ENCODE assay signal across 8 cellular contexts in genomic region chr1:44775930-44776748, GRCh38. TPM values are rescaled to one million over a fixed set of nuclear protein-coding genes. Genes with fewer than 3 reads are reported as not detected.
DNase-seq lines count a peak whose midpoint lies in the region; ATAC-seq and TF ChIP-seq lines count a peak whose summit lies in the region.

No MANE protein-coding gene starts in this region.

- 0% methylated on average over 3 of the region's 38 CpGs; no CpG with 5 or more reads in 1 of the 2 donors for WGBS in gastroesophageal sphincter (ENCODE audit: low coverage in 1 of 2), 2 donors

- peak overlapping the region; percentile 64 to 95 for H3K4me3 ChIP-seq in gastroesophageal sphincter

- ATAC-seq in activated T-cell treated with anti-CD3 and anti-CD28 coated beads, Interleukin-2, amount 50 U/mL, for 4 hours, result peak; percentile 4 to 9
- peak; percentile 1 for ATAC-seq in gastroesophageal sphincter

- TF ChIP-seq EP300 in gastroesophageal sphincter (IDR thresholded peaks at IDR 0.05), result no peak

- H3K36me3 Mint-ChIP-seq in IgD-negative memory B cell (peaks cover 7% of the 10 kb centered on the region), progenitor cell of endocrine pancreas (ENCODE audit: insufficient read depth) (peaks cover 23% of the 10 kb centered on the region)
- peaks cover 41% of the 10 kb centered on the region for H3K36me3 Mint-ChIP-seq in activated T-cell treated with anti-CD3 and anti-CD28 coated beads, Interleukin-2, amount 50 U/mL, for 4 hours (ENCODE audit: insufficient read depth)

- H3K27me3 ChIP-seq in gastroesophageal sphincter, result no peaks in the 10 kb centered on the region

- TF ChIP-seq POLR2A in gastroesophageal sphincter (IDR thresholded peaks at IDR 0.05), result no peak

- H3K4me1 Mint-ChIP-seq in IgD-negative memory B cell, result peaks cover 14 to 20% (median 18%) of the 10 kb centered on the region in 3 donors
- peaks cover 35% of the 10 kb centered on the region for H3K4me1 Mint-ChIP-seq in activated T-cell treated with anti-CD3 and anti-CD28 coated beads, Interleukin-2, amount 50 U/mL, for 4 hours (ENCODE audit: low read depth)
- H3K4me1 Mint-ChIP-seq in progenitor cell of endocrine pancreas (ENCODE audit: low read depth), result peaks cover 18% of the 10 kb centered on the region

- H3K27ac Mint-ChIP-seq in IgD-negative memory B cell (peak overlapping the region; percentile 82 to 97 (median 86)), progenitor cell of endocrine pancreas (peak overlapping the region; percentile 93)

- peak; percentile 32 for DNase-seq in stimulated activated CD4-positive, alpha-beta T cell treated with anti-CD3 and anti-CD28 coated beads, Interleukin-1b, Interleukin-23, amount 100 ng/mL, for 48 hours
- DNase-seq in stimulated activated CD4-positive, alpha-beta T cell treated with anti-CD3 and anti-CD28 coated beads, Interleukin-12 subunit alpha, Interleukin-12 subunit beta, amount 100 ng/mL, for 4 hours, result no peak
- DNase-seq in activated T-cell treated with anti-CD3 and anti-CD28 coated beads, Interleukin-2, amount 50 U/mL, for 4 hours, result peak; percentile 51
- DNase-seq in progenitor cell of endocrine pancreas (ENCODE audit: low spot score, unreplicated experiment) (no peak), NCI-H748 treated with DMSO at 0.1 percent for 48 hours (lab: John Stamatoyannopoulos, UW) (no peak), HK-2 (ENCODE audit: unreplicated experiment) (no peak)

- H3K27ac ChIP-seq in gastroesophageal sphincter, result peak overlapping the region; percentile 90 to 99 (median 96)

- H3K9me3 ChIP-seq in gastroesophageal sphincter, result no peaks in the 10 kb centered on the region

- peaks cover 0 to 35% (median 5%) of the 10 kb centered on the region in 3 donors for H3K4me1 ChIP-seq in gastroesophageal sphincter

- H3K9me3 Mint-ChIP-seq in IgD-negative memory B cell, result no peaks in the 10 kb centered on the region
- H3K9me3 Mint-ChIP-seq in activated T-cell treated with anti-CD3 and anti-CD28 coated beads, Interleukin-2, amount 50 U/mL, for 4 hours, result no peaks in the 10 kb centered on the region
- H3K9me3 Mint-ChIP-seq in progenitor cell of endocrine pancreas (ENCODE audit: low read depth), result no peaks in the 10 kb centered on the region

- TF ChIP-seq CTCF in gastroesophageal sphincter (IDR thresholded peaks at IDR 0.05) (no peak), progenitor cell of endocrine pancreas (IDR thresholded peaks at IDR 0.05; ENCODE audit: unreplicated experiment) (no peak)

- H3K4me3 Mint-ChIP-seq in IgD-negative memory B cell (peak overlapping the region; percentile 94 to 97 (median 96)), progenitor cell of endocrine pancreas (ENCODE audit: low read depth) (peak overlapping the region; percentile 94)
- peak overlapping the region; percentile 98 for H3K4me3 Mint-ChIP-seq in activated T-cell treated with anti-CD3 and anti-CD28 coated beads, Interleukin-2, amount 50 U/mL, for 4 hours

- H3K36me3 ChIP-seq in gastroesophageal sphincter, result peaks cover 0 to 49% of the 10 kb centered on the region in 2 donors

- no peaks in the 10 kb centered on the region for H3K27me3 Mint-ChIP-seq in IgD-negative memory B cell
- no peaks in the 10 kb centered on the region for H3K27me3 Mint-ChIP-seq in activated T-cell treated with anti-CD3 and anti-CD28 coated beads, Interleukin-2, amount 50 U/mL, for 4 hours (ENCODE audit: low read depth)
- H3K27me3 Mint-ChIP-seq in progenitor cell of endocrine pancreas, result no peaks in the 10 kb centered on the region

RNA-seq across cellular contexts. Expression of gene RPS8, which starts 0.8 kb away (rescaled TPM):
- 1,590 TPM for polyA plus RNA-seq in IgD-negative memory B cell
- 1,000 to 10,000 TPM; 2,825 to 3,013 (median 2,945) TPM for total RNA-seq in activated T-cell treated with anti-CD3 and anti-CD28 coated beads, Interleukin-2, amount 50 U/mL, for 4 hours
- 1,000 to 10,000 TPM; 1,157 to 3,010 (median 2,305) TPM for total RNA-seq in gastroesophageal sphincter
- 1,808 and 1,842 TPM in 2 replicates for total RNA-seq in progenitor cell of endocrine pancreas

RNA-seq across cellular contexts. Expression of gene BEST4, which starts 11.8 kb away (rescaled TPM):
- 0.94 TPM for polyA plus RNA-seq in IgD-negative memory B cell
- total RNA-seq in activated T-cell treated with anti-CD3 and anti-CD28 coated beads, Interleukin-2, amount 50 U/mL, for 4 hours, result under 1 TPM; 0.53 to 0.63 (median 0.57) TPM
- total RNA-seq in gastroesophageal sphincter (under 1 TPM in 2 of 4 donors, not detected in 2; 0.15 to 0.31 TPM), progenitor cell of endocrine pancreas (2.1 and 2.4 TPM in 2 replicates)

RNA-seq across cellular contexts. Expression of gene PLK3, which starts 24.0 kb away (rescaled TPM):
- 9.6 TPM for polyA plus RNA-seq in IgD-negative memory B cell
- 100 to 1,000 TPM; 186 to 239 (median 203) TPM for total RNA-seq in activated T-cell treated with anti-CD3 and anti-CD28 coated beads, Interleukin-2, amount 50 U/mL, for 4 hours
- 10 to 100 TPM in 3 of 4 donors, 1 to 10 TPM in 1; 9.4 to 31.2 (median 12.0) TPM for total RNA-seq in gastroesophageal sphincter
- 11.8 and 13.3 TPM in 2 replicates for total RNA-seq in progenitor cell of endocrine pancreas

RNA-seq across cellular contexts. Expression of gene DYNLT4, which starts 31.0 kb away (rescaled TPM):
- polyA plus RNA-seq in IgD-negative memory B cell, result not detected
- not detected for total RNA-seq in activated T-cell treated with anti-CD3 and anti-CD28 coated beads, Interleukin-2, amount 50 U/mL, for 4 hours
- total RNA-seq in gastroesophageal sphincter (1 to 10 TPM in 1 of 4 donors, not detected in 3; 1.4 TPM), progenitor cell of endocrine pancreas (0.55 and 0.79 TPM in 2 replicates)

RNA-seq across cellular contexts. Expression of gene BTBD19, which starts 32.2 kb away (rescaled TPM):
- polyA plus RNA-seq in IgD-negative memory B cell, result not detected
- total RNA-seq in activated T-cell treated with anti-CD3 and anti-CD28 coated beads, Interleukin-2, amount 50 U/mL, for 4 hours, result 10 to 100 TPM in 1 of 3 donors, 1 to 10 TPM in 2; 8.2 to 14.0 (median 8.3) TPM
- 10 to 100 TPM in 1 of 4 donors, 1 to 10 TPM in 2, under 1 TPM in 1; 0.22 to 12.1 (median 5.6) TPM for total RNA-seq in gastroesophageal sphincter
- total RNA-seq in progenitor cell of endocrine pancreas, result 26.7 and 27.5 TPM in 2 replicates

Comparison
In these comparisons a context has a peak if more than half of its experiments do, and no peak if none do; other contexts are left out.
1. DNase-seq: peak in stimulated activated CD4-positive, alpha-beta T cell treated with anti-CD3 and anti-CD28 coated beads, Interleukin-1b, Interleukin-23, amount 100 ng/mL, for 48 hours (single experiment) and activated T-cell treated with anti-CD3 and anti-CD28 coated beads, Interleukin-2, amount 50 U/mL, for 4 hours (single experiment); none in stimulated activated CD4-positive, alpha-beta T cell treated with anti-CD3 and anti-CD28 coated beads, Interleukin-12 subunit alpha, Interleukin-12 subunit beta, amount 100 ng/mL, for 4 hours (single experiment), progenitor cell of endocrine pancreas (single experiment), NCI-H748 treated with DMSO at 0.1 percent for 48 hours (single experiment) and HK-2 (single experiment).
2. RNA of gene PLK3, which starts 24.0 kb away (total RNA-seq): 186 to 239 TPM in activated T-cell treated with anti-CD3 and anti-CD28 coated beads, Interleukin-2, amount 50 U/mL, for 4 hours; 11.8 to 13.3 TPM in progenitor cell of endocrine pancreas and 9.4 to 31.2 TPM in gastroesophageal sphincter; every median in the first group is over 4 times any median in the second.
3. Peak in every context shown above with its lines, with median percentiles within 50 percentile points of each other: H3K4me3 Mint-ChIP-seq.